1 cellular context compared by ENCODE assay signal in genomic region chr2:226515344-226516055, GRCh38.
TF ChIP-seq lines count a peak whose summit lies in the region.

No MANE protein-coding gene starts in this region.

TF ChIP-seq in HepG2, 621 proteins besides CTCF, POLR2A, EP300 and RAD21 (continued from another document and continues in another):
- TF ChIP-seq MYPOP (CRISPR knock-in tag; IDR thresholded peaks at IDR 0.05) (no peak; the same call in 1 of the 2 replicates), YEATS2 (CRISPR knock-in tag; IDR thresholded peaks at IDR 0.05; ENCODE audit: borderline replicate concordance) (no peak), ZNF615 (CRISPR knock-in tag; IDR thresholded peaks at IDR 0.05; ENCODE audit: borderline replicate concordance) (no peak), ZNF75D (CRISPR knock-in tag; IDR thresholded peaks at IDR 0.05; ENCODE audit: borderline replicate concordance) (no peak), REPIN1 (CRISPR knock-in tag; IDR thresholded peaks at IDR 0.05; ENCODE audit: borderline replicate concordance, low read depth) (no peak), BHLHE40 (IDR thresholded peaks at IDR 0.05; ENCODE audit: low read length) (peak; percentile 50), SSRP1 (CRISPR knock-in tag; IDR thresholded peaks at IDR 0.05) (no peak), BCL6 (CRISPR knock-in tag; IDR thresholded peaks at IDR 0.05) (peak; percentile 98), ZZZ3 (CRISPR knock-in tag; IDR thresholded peaks at IDR 0.05; ENCODE audit: borderline replicate concordance) (no peak), PHF8 (CRISPR knock-in tag; IDR thresholded peaks at IDR 0.05) (no peak), CBX2 (IDR thresholded peaks at IDR 0.05; ENCODE audit: low read depth, low read length) (no peak), CBX2 (CRISPR knock-in tag; IDR thresholded peaks at IDR 0.05; ENCODE audit: low read depth) (no peak), ZNF234 (CRISPR knock-in tag; conservative IDR thresholded peaks at IDR 0.05) (no peak), SALL1 (CRISPR knock-in tag; IDR thresholded peaks at IDR 0.05) (peak; percentile 53; the same call in 1 of the 2 replicates), ZMYM3 (CRISPR knock-in tag; IDR thresholded peaks at IDR 0.05) (peak; percentile 58; the same call in 1 of the 2 replicates), KLF16 (CRISPR knock-in tag; IDR thresholded peaks at IDR 0.05) (no peak), ETV5 (CRISPR knock-in tag; IDR thresholded peaks at IDR 0.05; ENCODE audit: borderline replicate concordance) (no peak), ZNF567 (CRISPR knock-in tag; IDR thresholded peaks at IDR 0.05; ENCODE audit: borderline replicate concordance) (no peak), POLR2G (IDR thresholded peaks at IDR 0.05; ENCODE audit: low read depth, low read length) (no peak), KDM2A (CRISPR knock-in tag; IDR thresholded peaks at IDR 0.05; ENCODE audit: borderline replicate concordance, low read depth) (no peak), ZNF160 (CRISPR knock-in tag; IDR thresholded peaks at IDR 0.05) (no peak), TCF7 (IDR thresholded peaks at IDR 0.05; ENCODE audit: low read depth) (peak; percentile 43), MAFK (conservative IDR thresholded peaks at IDR 0.05 in 1 of 2, IDR thresholded peaks at IDR 0.05 in 1 of 2; ENCODE audit: low read length in 2 of 2) (peak; percentile 51 to 54; a peak in 3 of 4 replicates), ZHX1 (CRISPR knock-in tag; IDR thresholded peaks at IDR 0.05; ENCODE audit: low read depth) (no peak), GMEB1 (CRISPR knock-in tag; IDR thresholded peaks at IDR 0.05; ENCODE audit: borderline replicate concordance) (no peak), PAX8 (CRISPR knock-in tag; IDR thresholded peaks at IDR 0.05; ENCODE audit: borderline replicate concordance) (no peak), ZNF230 (CRISPR knock-in tag; IDR thresholded peaks at IDR 0.05) (no peak), ZNF687 (CRISPR knock-in tag; IDR thresholded peaks at IDR 0.05) (no peak), MED1 (CRISPR knock-in tag; IDR thresholded peaks at IDR 0.05) (peak; percentile 94), RXRB (CRISPR knock-in tag; IDR thresholded peaks at IDR 0.05; ENCODE audit: borderline replicate concordance) (peak; percentile 90), RCOR2 (CRISPR knock-in tag; IDR thresholded peaks at IDR 0.05) (no peak), REL (CRISPR knock-in tag; conservative IDR thresholded peaks at IDR 0.05) (no peak)
- TF ChIP-seq, protein P1, sequence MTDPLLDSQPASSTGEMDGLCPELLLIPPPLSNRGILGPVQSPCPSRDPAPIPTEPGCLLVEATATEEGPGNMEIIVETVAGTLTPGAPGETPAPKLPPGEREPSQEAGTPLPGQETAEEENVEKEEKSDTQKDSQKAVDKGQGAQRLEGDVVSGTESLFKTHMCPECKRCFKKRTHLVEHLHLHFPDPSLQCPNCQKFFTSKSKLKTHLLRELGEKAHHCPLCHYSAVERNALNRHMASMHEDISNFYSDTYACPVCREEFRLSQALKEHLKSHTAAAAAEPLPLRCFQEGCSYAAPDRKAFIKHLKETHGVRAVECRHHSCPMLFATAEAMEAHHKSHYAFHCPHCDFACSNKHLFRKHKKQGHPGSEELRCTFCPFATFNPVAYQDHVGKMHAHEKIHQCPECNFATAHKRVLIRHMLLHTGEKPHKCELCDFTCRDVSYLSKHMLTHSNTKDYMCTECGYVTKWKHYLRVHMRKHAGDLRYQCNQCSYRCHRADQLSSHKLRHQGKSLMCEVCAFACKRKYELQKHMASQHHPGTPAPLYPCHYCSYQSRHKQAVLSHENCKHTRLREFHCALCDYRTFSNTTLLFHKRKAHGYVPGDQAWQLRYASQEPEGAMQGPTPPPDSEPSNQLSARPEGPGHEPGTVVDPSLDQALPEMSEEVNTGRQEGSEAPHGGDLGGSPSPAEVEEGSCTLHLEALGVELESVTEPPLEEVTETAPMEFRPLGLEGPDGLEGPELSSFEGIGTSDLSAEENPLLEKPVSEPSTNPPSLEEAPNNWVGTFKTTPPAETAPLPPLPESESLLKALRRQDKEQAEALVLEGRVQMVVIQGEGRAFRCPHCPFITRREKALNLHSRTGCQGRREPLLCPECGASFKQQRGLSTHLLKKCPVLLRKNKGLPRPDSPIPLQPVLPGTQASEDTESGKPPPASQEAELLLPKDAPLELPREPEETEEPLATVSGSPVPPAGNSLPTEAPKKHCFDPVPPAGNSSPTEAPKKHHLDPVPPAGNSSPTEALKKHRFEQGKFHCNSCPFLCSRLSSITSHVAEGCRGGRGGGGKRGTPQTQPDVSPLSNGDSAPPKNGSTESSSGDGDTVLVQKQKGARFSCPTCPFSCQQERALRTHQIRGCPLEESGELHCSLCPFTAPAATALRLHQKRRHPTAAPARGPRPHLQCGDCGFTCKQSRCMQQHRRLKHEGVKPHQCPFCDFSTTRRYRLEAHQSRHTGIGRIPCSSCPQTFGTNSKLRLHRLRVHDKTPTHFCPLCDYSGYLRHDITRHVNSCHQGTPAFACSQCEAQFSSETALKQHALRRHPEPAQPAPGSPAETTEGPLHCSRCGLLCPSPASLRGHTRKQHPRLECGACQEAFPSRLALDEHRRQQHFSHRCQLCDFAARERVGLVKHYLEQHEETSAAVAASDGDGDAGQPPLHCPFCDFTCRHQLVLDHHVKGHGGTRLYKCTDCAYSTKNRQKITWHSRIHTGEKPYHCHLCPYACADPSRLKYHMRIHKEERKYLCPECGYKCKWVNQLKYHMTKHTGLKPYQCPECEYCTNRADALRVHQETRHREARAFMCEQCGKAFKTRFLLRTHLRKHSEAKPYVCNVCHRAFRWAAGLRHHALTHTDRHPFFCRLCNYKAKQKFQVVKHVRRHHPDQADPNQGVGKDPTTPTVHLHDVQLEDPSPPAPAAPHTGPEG (CRISPR knock-in tag; IDR thresholded peaks at IDR 0.05) = no peak
- TF ChIP-seq, protein P2, sequence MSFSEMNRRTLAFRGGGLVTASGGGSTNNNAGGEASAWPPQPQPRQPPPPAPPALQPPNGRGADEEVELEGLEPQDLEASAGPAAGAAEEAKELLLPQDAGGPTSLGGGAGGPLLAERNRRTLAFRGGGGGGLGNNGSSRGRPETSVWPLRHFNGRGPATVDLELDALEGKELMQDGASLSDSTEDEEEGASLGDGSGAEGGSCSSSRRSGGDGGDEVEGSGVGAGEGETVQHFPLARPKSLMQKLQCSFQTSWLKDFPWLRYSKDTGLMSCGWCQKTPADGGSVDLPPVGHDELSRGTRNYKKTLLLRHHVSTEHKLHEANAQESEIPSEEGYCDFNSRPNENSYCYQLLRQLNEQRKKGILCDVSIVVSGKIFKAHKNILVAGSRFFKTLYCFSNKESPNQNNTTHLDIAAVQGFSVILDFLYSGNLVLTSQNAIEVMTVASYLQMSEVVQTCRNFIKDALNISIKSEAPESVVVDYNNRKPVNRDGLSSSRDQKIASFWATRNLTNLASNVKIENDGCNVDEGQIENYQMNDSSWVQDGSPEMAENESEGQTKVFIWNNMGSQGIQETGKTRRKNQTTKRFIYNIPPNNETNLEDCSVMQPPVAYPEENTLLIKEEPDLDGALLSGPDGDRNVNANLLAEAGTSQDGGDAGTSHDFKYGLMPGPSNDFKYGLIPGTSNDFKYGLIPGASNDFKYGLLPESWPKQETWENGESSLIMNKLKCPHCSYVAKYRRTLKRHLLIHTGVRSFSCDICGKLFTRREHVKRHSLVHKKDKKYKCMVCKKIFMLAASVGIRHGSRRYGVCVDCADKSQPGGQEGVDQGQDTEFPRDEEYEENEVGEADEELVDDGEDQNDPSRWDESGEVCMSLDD (CRISPR knock-in tag; IDR thresholded peaks at IDR 0.05; ENCODE audit: borderline replicate concordance) = 0 out of 2 replicates have a peak, but pooled peaks have one; percentile 50
- TF ChIP-seq, protein P3, sequence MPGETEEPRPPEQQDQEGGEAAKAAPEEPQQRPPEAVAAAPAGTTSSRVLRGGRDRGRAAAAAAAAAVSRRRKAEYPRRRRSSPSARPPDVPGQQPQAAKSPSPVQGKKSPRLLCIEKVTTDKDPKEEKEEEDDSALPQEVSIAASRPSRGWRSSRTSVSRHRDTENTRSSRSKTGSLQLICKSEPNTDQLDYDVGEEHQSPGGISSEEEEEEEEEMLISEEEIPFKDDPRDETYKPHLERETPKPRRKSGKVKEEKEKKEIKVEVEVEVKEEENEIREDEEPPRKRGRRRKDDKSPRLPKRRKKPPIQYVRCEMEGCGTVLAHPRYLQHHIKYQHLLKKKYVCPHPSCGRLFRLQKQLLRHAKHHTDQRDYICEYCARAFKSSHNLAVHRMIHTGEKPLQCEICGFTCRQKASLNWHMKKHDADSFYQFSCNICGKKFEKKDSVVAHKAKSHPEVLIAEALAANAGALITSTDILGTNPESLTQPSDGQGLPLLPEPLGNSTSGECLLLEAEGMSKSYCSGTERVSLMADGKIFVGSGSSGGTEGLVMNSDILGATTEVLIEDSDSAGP (CRISPR knock-in tag; IDR thresholded peaks at IDR 0.05; ENCODE audit: borderline replicate concordance) = no peak
- TF ChIP-seq, protein P4, sequence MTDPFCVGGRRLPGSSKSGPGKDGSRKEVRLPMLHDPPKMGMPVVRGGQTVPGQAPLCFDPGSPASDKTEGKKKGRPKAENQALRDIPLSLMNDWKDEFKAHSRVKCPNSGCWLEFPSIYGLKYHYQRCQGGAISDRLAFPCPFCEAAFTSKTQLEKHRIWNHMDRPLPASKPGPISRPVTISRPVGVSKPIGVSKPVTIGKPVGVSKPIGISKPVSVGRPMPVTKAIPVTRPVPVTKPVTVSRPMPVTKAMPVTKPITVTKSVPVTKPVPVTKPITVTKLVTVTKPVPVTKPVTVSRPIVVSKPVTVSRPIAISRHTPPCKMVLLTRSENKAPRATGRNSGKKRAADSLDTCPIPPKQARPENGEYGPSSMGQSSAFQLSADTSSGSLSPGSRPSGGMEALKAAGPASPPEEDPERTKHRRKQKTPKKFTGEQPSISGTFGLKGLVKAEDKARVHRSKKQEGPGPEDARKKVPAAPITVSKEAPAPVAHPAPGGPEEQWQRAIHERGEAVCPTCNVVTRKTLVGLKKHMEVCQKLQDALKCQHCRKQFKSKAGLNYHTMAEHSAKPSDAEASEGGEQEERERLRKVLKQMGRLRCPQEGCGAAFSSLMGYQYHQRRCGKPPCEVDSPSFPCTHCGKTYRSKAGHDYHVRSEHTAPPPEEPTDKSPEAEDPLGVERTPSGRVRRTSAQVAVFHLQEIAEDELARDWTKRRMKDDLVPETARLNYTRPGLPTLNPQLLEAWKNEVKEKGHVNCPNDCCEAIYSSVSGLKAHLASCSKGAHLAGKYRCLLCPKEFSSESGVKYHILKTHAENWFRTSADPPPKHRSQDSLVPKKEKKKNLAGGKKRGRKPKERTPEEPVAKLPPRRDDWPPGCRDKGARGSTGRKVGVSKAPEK (CRISPR knock-in tag; IDR thresholded peaks at IDR 0.05; ENCODE audit: borderline replicate concordance) = no peak; the same call in 1 of the 2 replicates
